Comparison of ENCODE assay signal across 8 cellular contexts in the genomic region with DNA sequence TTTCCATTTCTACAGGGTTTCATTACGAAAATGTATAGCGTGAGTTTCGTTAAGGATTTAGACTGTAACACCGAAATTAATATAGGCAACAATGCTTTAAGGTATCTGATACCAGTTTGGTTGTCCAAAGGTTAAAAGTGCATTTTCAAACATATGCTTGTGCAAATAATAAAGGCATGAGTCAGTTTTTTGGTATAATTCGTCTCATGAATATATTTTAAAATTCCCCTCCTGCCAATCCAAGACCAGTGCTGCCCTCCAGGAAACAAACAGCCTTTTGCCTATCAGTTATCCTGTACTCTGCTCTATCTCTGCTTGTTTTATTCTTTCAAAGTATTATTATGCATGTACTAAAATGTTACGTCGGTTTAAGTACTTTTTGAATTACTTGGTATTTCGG. TPM values are rescaled to one million over a fixed set of nuclear protein-coding genes. Genes with fewer than 3 reads are reported as not detected.
DNase-seq lines count a peak whose midpoint lies in the region; ATAC-seq lines count a peak whose summit lies in the region.

No MANE protein-coding gene starts in this region.

- H3K36me3 Mint-ChIP-seq in CD4-positive, CD25-positive, alpha-beta regulatory T cell = peaks cover 4% of the 10 kb centered on the region
- peaks cover 33% of the 10 kb centered on the region for H3K36me3 Mint-ChIP-seq in dendritic cell treated with granulocyte-macrophage colony-stimulating factor and Interleukin-4, amounts not matched to agents 40 ng/mL and 50 ng/mL, for 4 days (ENCODE audit: low read depth)
- peaks cover 4% of the 10 kb centered on the region for H3K36me3 Mint-ChIP-seq in natural killer cell treated with Interleukin-12 subunit alpha and Interleukin-12 subunit beta and Interleukin-15 and Interleukin-18, amount 100 ng/mL, for 72 hours

- peak overlapping the region; percentile 84 to 95 (median 95) for H3K27ac Mint-ChIP-seq in CD4-positive, CD25-positive, alpha-beta regulatory T cell
- H3K27ac Mint-ChIP-seq in dendritic cell treated with granulocyte-macrophage colony-stimulating factor and Interleukin-4, amounts not matched to agents 40 ng/mL and 50 ng/mL, for 4 days = no peak overlapping the region
- peak overlapping the region; percentile 78 to 94 for H3K27ac Mint-ChIP-seq in natural killer cell treated with Interleukin-12 subunit alpha and Interleukin-12 subunit beta and Interleukin-15 and Interleukin-18, amount 100 ng/mL, for 72 hours

- H3K27ac ChIP-seq in CD4-positive, CD25-positive, alpha-beta regulatory T cell (ENCODE audit: insufficient read depth, low read length, poor library complexity, severe bottlenecking) = no peak overlapping the region

- H3K9me3 ChIP-seq in CD4-positive, CD25-positive, alpha-beta regulatory T cell (ENCODE audit: control insufficient read depth in 2 of 2, low read length in 2 of 2) = no peaks in the 10 kb centered on the region

- peaks cover 0 to 4% (median 0%) of the 10 kb centered on the region in 7 donors for H3K9me3 Mint-ChIP-seq in CD4-positive, CD25-positive, alpha-beta regulatory T cell
- no peaks in the 10 kb centered on the region for H3K9me3 Mint-ChIP-seq in dendritic cell treated with granulocyte-macrophage colony-stimulating factor and Interleukin-4, amounts not matched to agents 40 ng/mL and 50 ng/mL, for 4 days
- no peaks in the 10 kb centered on the region for H3K9me3 Mint-ChIP-seq in natural killer cell treated with Interleukin-12 subunit alpha and Interleukin-12 subunit beta and Interleukin-15 and Interleukin-18, amount 100 ng/mL, for 72 hours

- peak overlapping the region; percentile 74 for H3K4me3 ChIP-seq in CD4-positive, CD25-positive, alpha-beta regulatory T cell (ENCODE audit: low read depth, low read length)

- peaks cover 35% of the 10 kb centered on the region for H3K4me1 ChIP-seq in CD4-positive, CD25-positive, alpha-beta regulatory T cell (ENCODE audit: control insufficient read depth, insufficient read depth, low read length, poor library complexity, severe bottlenecking)

- intact Hi-C loops in dendritic cell treated with granulocyte-macrophage colony-stimulating factor and Interleukin-4, amounts not matched to agents 40 ng/mL and 50 ng/mL, for 4 days (cut with micrococcal nuclease) = loop anchor here (5.0 to 10.0 kb wide), 3 partner anchors 67 to 247 kb away; a partner anchor contains a TSS

- peaks cover 40 to 74% (median 59%) of the 10 kb centered on the region in 4 donors for H3K4me1 Mint-ChIP-seq in CD4-positive, CD25-positive, alpha-beta regulatory T cell
- peaks cover 59% of the 10 kb centered on the region for H3K4me1 Mint-ChIP-seq in dendritic cell treated with granulocyte-macrophage colony-stimulating factor and Interleukin-4, amounts not matched to agents 40 ng/mL and 50 ng/mL, for 4 days (ENCODE audit: low read depth)
- H3K4me1 Mint-ChIP-seq in natural killer cell treated with Interleukin-12 subunit alpha and Interleukin-12 subunit beta and Interleukin-15 and Interleukin-18, amount 100 ng/mL, for 72 hours (ENCODE audit: low read depth in 2 of 2) = peaks cover 54 to 62% of the 10 kb centered on the region in 2 donors

- H3K36me3 ChIP-seq in CD4-positive, CD25-positive, alpha-beta regulatory T cell (ENCODE audit: control insufficient read depth, insufficient read depth, low read length) = no peaks in the 10 kb centered on the region

- H3K27me3 ChIP-seq in CD4-positive, CD25-positive, alpha-beta regulatory T cell (ENCODE audit: control insufficient read depth, insufficient read depth, low read length) = no peaks in the 10 kb centered on the region

- no peak for ATAC-seq in CD4-positive, CD25-positive, alpha-beta regulatory T cell (ENCODE audit: low read depth in 2 of 2)
- ATAC-seq in natural killer cell treated with Interleukin-12 subunit alpha and Interleukin-12 subunit beta and Interleukin-15 and Interleukin-18, amount 100 ng/mL, for 72 hours = no peak
- no peak for ATAC-seq in GM21423 (IDR thresholded peaks at IDR 0.05; ENCODE audit: unreplicated experiment)
- ATAC-seq in HG02763 (IDR thresholded peaks at IDR 0.05; ENCODE audit: unreplicated experiment) = no peak

- H3K4me3 Mint-ChIP-seq in CD4-positive, CD25-positive, alpha-beta regulatory T cell = peak overlapping the region; percentile 90 to 97 (median 93)
- peak overlapping the region; percentile 97 for H3K4me3 Mint-ChIP-seq in dendritic cell treated with granulocyte-macrophage colony-stimulating factor and Interleukin-4, amounts not matched to agents 40 ng/mL and 50 ng/mL, for 4 days
- H3K4me3 Mint-ChIP-seq in natural killer cell treated with Interleukin-12 subunit alpha and Interleukin-12 subunit beta and Interleukin-15 and Interleukin-18, amount 100 ng/mL, for 72 hours = peak overlapping the region; percentile 98

- H3K27me3 Mint-ChIP-seq in CD4-positive, CD25-positive, alpha-beta regulatory T cell = peaks cover 12% of the 10 kb centered on the region
- H3K27me3 Mint-ChIP-seq in dendritic cell treated with granulocyte-macrophage colony-stimulating factor and Interleukin-4, amounts not matched to agents 40 ng/mL and 50 ng/mL, for 4 days = no peaks in the 10 kb centered on the region
- H3K27me3 Mint-ChIP-seq in natural killer cell treated with Interleukin-12 subunit alpha and Interleukin-12 subunit beta and Interleukin-15 and Interleukin-18, amount 100 ng/mL, for 72 hours = no peaks in the 10 kb centered on the region

- DNase-seq in CD4-positive, CD25-positive, alpha-beta regulatory T cell = no peak
- peak; percentile 22 for DNase-seq in M059J (ENCODE audit: low read depth)
- DNase-seq in natural killer cell treated with Interleukin-12 subunit alpha and Interleukin-12 subunit beta and Interleukin-15 and Interleukin-18, amount 100 ng/mL, for 72 hours (ENCODE audit: low spot score) = no peak
- no peak for DNase-seq in NCI-H2196 (lab: John Stamatoyannopoulos, UW; ENCODE audit: unreplicated experiment)
- DNase-seq in RPMI8226 = no peak

RNA-seq across cellular contexts. Expression of a gene that starts 2.0 kb away (rescaled TPM):
- 63.1 TPM for total RNA-seq in CD4-positive, CD25-positive, alpha-beta regulatory T cell
- 10 to 100 TPM; 12.7 to 17.7 (median 16.3) TPM for polyA plus RNA-seq in CD4-positive, CD25-positive, alpha-beta regulatory T cell
- total RNA-seq in M059J (2014; rRNA removed; shearing (Covaris generic)) = 7.2 and 15.8 TPM in 2 replicates
- total RNA-seq in natural killer cell treated with Interleukin-12 subunit alpha and Interleukin-12 subunit beta and Interleukin-15 and Interleukin-18, amount 100 ng/mL, for 72 hours = 10 to 100 TPM; 58.7 to 70.2 TPM
